14 cellular contexts compared by ENCODE assay signal in genomic region chr5:6773342-6774035, GRCh38.
DNase-seq lines count a peak whose midpoint lies in the region; ATAC-seq and TF ChIP-seq lines count a peak whose summit lies in the region.
"Had no signal": no experiment of that assay in that cellular context is flagged by ENCODE, and none has a peak within 500 bp of the region (broad histone marks: within the 10 kb centered on the region; RNA-seq: fewer than 3 reads in every experiment).

No MANE protein-coding gene starts in this region.

- no peak overlapping the region for H3K27ac Mint-ChIP-seq in glutamatergic neuron (ENCODE audit: unreplicated experiment)
- H3K27ac Mint-ChIP-seq: activated CD8-positive, alpha-beta T cell treated with anti-CD3 and anti-CD28 coated beads for 36 hours; activated naive CD4-positive, alpha-beta T cell treated with anti-CD3 and anti-CD28 coated beads, Interleukin-2, amount 10 ng/mL, durations not matched to agents 7 days and 5 days had no signal

- H3K4me3 Mint-ChIP-seq in glutamatergic neuron (ENCODE audit: unreplicated experiment): no peak overlapping the region
- H3K4me3 Mint-ChIP-seq: activated CD8-positive, alpha-beta T cell treated with anti-CD3 and anti-CD28 coated beads for 36 hours; activated naive CD4-positive, alpha-beta T cell treated with anti-CD3 and anti-CD28 coated beads, Interleukin-2, amount 10 ng/mL, durations not matched to agents 7 days and 5 days had no signal

- peak; percentile 94 for DNase-seq in DMS53 (lab: John Stamatoyannopoulos, UW)
- peak; percentile 65 for DNase-seq in NCI-H1105 (lab: John Stamatoyannopoulos, UW)
- DNase-seq in NCI-H510A treated with DMSO at 0.1 percent for 48 hours (lab: John Stamatoyannopoulos, UW): peak; percentile 83
- peak; percentile 56 for DNase-seq in glutamatergic neuron
- no peak for DNase-seq in MV-4-11 (lab: John Stamatoyannopoulos, UW)
- no peak for DNase-seq in stimulated activated naive CD4-positive, alpha-beta T cell treated with Interleukin-2 at 50 U/mL for 16 hours (lab: John Stamatoyannopoulos, UW)
- no peak for DNase-seq in uterus
- DNase-seq: activated CD8-positive, alpha-beta T cell treated with anti-CD3 and anti-CD28 coated beads for 36 hours; activated naive CD4-positive, alpha-beta T cell treated with anti-CD3 and anti-CD28 coated beads, Interleukin-2, amount 10 ng/mL, durations not matched to agents 7 days and 5 days; heart left ventricle; left colon had no signal

- TF ChIP-seq CTCF in glutamatergic neuron (IDR thresholded peaks at IDR 0.05; ENCODE audit: partially characterized antibody, unreplicated experiment) (no peak), uterus (IDR thresholded peaks at IDR 0.05) (no peak)

- H3K36me3 Mint-ChIP-seq in glutamatergic neuron (ENCODE audit: unreplicated experiment): no peaks in the 10 kb centered on the region
- H3K36me3 Mint-ChIP-seq: activated naive CD4-positive, alpha-beta T cell treated with anti-CD3 and anti-CD28 coated beads, Interleukin-2, amount 10 ng/mL, durations not matched to agents 7 days and 5 days had no signal

- no peak overlapping the region for H3K27ac ChIP-seq in uterus
- H3K27ac ChIP-seq: cardiac muscle cell, heart left ventricle had no signal

- no peaks in the 10 kb centered on the region for H3K27me3 ChIP-seq in uterus
- H3K27me3 ChIP-seq: cardiac muscle cell had no signal

- peaks cover 4% of the 10 kb centered on the region for H3K27me3 Mint-ChIP-seq in glutamatergic neuron (ENCODE audit: unreplicated experiment)

- H3K4me1 Mint-ChIP-seq in glutamatergic neuron (ENCODE audit: low read depth, unreplicated experiment): no peaks in the 10 kb centered on the region

- peaks cover 2% of the 10 kb centered on the region for H3K9me3 Mint-ChIP-seq in glutamatergic neuron (ENCODE audit: unreplicated experiment)
- H3K9me3 Mint-ChIP-seq: activated CD8-positive, alpha-beta T cell treated with anti-CD3 and anti-CD28 coated beads for 36 hours; activated naive CD4-positive, alpha-beta T cell treated with anti-CD3 and anti-CD28 coated beads, Interleukin-2, amount 10 ng/mL, durations not matched to agents 7 days and 5 days had no signal

- H3K4me1 ChIP-seq in uterus: no peaks in the 10 kb centered on the region

- no peak overlapping the region for H3K4me3 ChIP-seq in uterus
- H3K4me3 ChIP-seq: cardiac muscle cell, heart left ventricle had no signal

- no peak for TF ChIP-seq POLR2A in uterus (IDR thresholded peaks at IDR 0.05)

- H3K36me3 ChIP-seq in uterus: no peaks in the 10 kb centered on the region
- H3K36me3 ChIP-seq: cardiac muscle cell, heart left ventricle had no signal

- intact Hi-C loops in uterus (cut with DNase I; ENCODE audit: low total_unique reads): no loop called here

- no peak for ATAC-seq in GM18498 (IDR thresholded peaks at IDR 0.05; ENCODE audit: unreplicated experiment)
- ATAC-seq: activated CD8-positive, alpha-beta T cell treated with anti-CD3 and anti-CD28 coated beads for 36 hours; heart left ventricle; left colon; sciatic nerve had no signal

- no peaks in the 10 kb centered on the region for H3K9me3 ChIP-seq in uterus
- H3K9me3 ChIP-seq: heart left ventricle had no signal

Comparison
In these comparisons a context has a peak if more than half of its experiments do, and no peak if none do; other contexts are left out.
1. DNase-seq: peak in DMS53 (single experiment), NCI-H1105 (single experiment), NCI-H510A treated with DMSO at 0.1 percent for 48 hours (single experiment) and glutamatergic neuron (single experiment); none in MV-4-11 (single experiment), stimulated activated naive CD4-positive, alpha-beta T cell treated with Interleukin-2 at 50 U/mL for 16 hours (single experiment) and uterus (0 of 2).